8 cellular contexts compared by ENCODE assay signal in the genomic region with DNA sequence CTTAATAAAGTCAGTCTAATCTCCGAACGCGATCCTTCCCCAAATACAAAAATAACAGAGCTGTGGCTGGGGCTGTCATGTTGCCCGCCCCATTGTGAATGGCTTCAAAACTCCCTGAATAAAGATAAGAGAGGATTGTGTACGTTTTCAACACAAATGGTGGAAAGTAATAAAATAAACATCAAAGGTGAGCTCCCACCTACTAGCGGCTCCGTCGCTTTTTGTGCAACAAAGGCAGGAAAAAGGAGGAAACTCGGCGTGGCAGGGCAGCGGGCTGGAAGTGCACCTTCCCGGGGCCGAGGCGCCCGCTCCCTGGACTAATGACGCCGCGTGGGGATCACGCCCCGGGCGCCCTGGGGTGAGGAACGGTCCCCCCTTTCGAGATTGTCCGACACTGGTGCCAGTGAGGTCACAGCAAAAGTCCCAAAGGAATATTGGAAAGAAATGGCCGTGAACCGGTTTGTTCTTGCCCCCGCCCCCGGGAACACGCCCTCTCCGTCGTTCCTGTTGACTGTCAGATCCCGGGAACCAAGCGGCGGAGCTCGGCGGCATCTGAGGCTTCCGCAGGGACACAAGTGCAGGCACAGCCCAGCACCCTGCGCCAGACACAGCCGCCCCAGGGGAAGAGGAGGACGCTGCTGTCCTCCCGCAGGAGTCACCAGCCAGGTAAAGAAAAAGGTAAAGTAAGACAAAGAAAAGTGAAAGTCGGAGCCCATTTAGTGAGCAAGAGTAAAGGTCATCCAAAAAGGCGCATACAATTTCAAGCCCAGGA. TPM values are rescaled to one million over a fixed set of nuclear protein-coding genes. Genes with fewer than 3 reads are reported as not detected.
A peak's percentile ranks its signal among the peaks of the same experiment; 100 is the strongest.
DNase-seq lines count a peak whose midpoint lies in the region; ATAC-seq and TF ChIP-seq lines count a peak whose summit lies in the region.

No MANE protein-coding gene starts in this region.

- no peak overlapping the region for H3K27ac ChIP-seq in CD4-positive, CD25-positive, alpha-beta regulatory T cell (ENCODE audit: insufficient read depth, low read length, poor library complexity, severe bottlenecking)
- no peak overlapping the region for H3K27ac ChIP-seq in neuronal stem cell (replicated peaks; ENCODE audit: low read length)

- no peak for TF ChIP-seq CTCF in epithelial cell of proximal tubule (conservative IDR thresholded peaks at IDR 0.05; ENCODE audit: low read depth, low read length)

- peak overlapping the region in 3 of 4 donors; percentile 50 to 80 (median 67) for H3K4me3 Mint-ChIP-seq in CD4-positive, CD25-positive, alpha-beta regulatory T cell

- peak overlapping the region; percentile 34 for H3K4me2 ChIP-seq in neuronal stem cell (ENCODE audit: insufficient read depth, low read length, poor library complexity, severe bottlenecking)

- no peak overlapping the region for H4K8ac ChIP-seq in neuronal stem cell (ENCODE audit: low read depth, low read length)

- H3K9ac ChIP-seq in neuronal stem cell (ENCODE audit: low read depth, low read length, poor library complexity) = no peak overlapping the region

- H3K23ac ChIP-seq in neuronal stem cell (ENCODE audit: low read depth, low read length, poor library complexity) = no peak overlapping the region

- peaks cover 4 to 26% (median 13%) of the 10 kb centered on the region in 4 donors for H3K4me1 Mint-ChIP-seq in CD4-positive, CD25-positive, alpha-beta regulatory T cell

- peaks cover 1% of the 10 kb centered on the region for H3K79me1 ChIP-seq in neuronal stem cell (ENCODE audit: low read depth, low read length)

- H3K27ac Mint-ChIP-seq in CD4-positive, CD25-positive, alpha-beta regulatory T cell = peak overlapping the region in 1 of 3 donors; percentile 2

- no peak overlapping the region for H4K91ac ChIP-seq in neuronal stem cell (ENCODE audit: low read depth, low read length, poor library complexity)

- no peak for ATAC-seq in CD4-positive, CD25-positive, alpha-beta regulatory T cell (ENCODE audit: low read depth in 2 of 2)
- no peak for ATAC-seq in GM21786 (IDR thresholded peaks at IDR 0.05; ENCODE audit: unreplicated experiment)
- no peak for ATAC-seq in HG03097 (IDR thresholded peaks at IDR 0.05; ENCODE audit: low FRiP score, unreplicated experiment)
- ATAC-seq in HG02884 (IDR thresholded peaks at IDR 0.05; ENCODE audit: unreplicated experiment) = no peak

- H2AFZ ChIP-seq in neuronal stem cell (ENCODE audit: low read length) = peak overlapping the region; percentile 74

- H3K27me3 Mint-ChIP-seq in CD4-positive, CD25-positive, alpha-beta regulatory T cell = peaks cover 76% of the 10 kb centered on the region

- H2BK15ac ChIP-seq in neuronal stem cell (ENCODE audit: low read length) = no peak overlapping the region

- H3K4ac ChIP-seq in neuronal stem cell (ENCODE audit: low read length) = no peak overlapping the region

- H3K36me3 Mint-ChIP-seq in CD4-positive, CD25-positive, alpha-beta regulatory T cell = no peaks in the 10 kb centered on the region

- peaks cover 0 to 8% (median 4%) of the 10 kb centered on the region in 7 donors for H3K9me3 Mint-ChIP-seq in CD4-positive, CD25-positive, alpha-beta regulatory T cell

- H3K14ac ChIP-seq in neuronal stem cell (ENCODE audit: low read length) = no peak overlapping the region

- no peak overlapping the region for H3K18ac ChIP-seq in neuronal stem cell (ENCODE audit: low read length)

- H3K4me1 ChIP-seq in CD4-positive, CD25-positive, alpha-beta regulatory T cell (ENCODE audit: control insufficient read depth, insufficient read depth, low read length, poor library complexity, severe bottlenecking) = peaks cover 21% of the 10 kb centered on the region
- H3K4me1 ChIP-seq in neuronal stem cell (ENCODE audit: control insufficient read depth in 2 of 2, insufficient read depth in 1 of 2, low read depth in 1 of 2, low read length in 2 of 2) = peaks cover 0 to 4% of the 10 kb centered on the region in 2 donors

- peak overlapping the region; percentile 37 for H3K4me3 ChIP-seq in CD4-positive, CD25-positive, alpha-beta regulatory T cell (ENCODE audit: low read depth, low read length)
- H3K4me3 ChIP-seq in epithelial cell of proximal tubule (ENCODE audit: low read depth, low read length) = peak overlapping the region; percentile 70
- no peak overlapping the region for H3K4me3 ChIP-seq in neuronal stem cell (ENCODE audit: low read length in 2 of 2)

- no peaks in the 10 kb centered on the region for H3K36me3 ChIP-seq in CD4-positive, CD25-positive, alpha-beta regulatory T cell (ENCODE audit: control insufficient read depth, insufficient read depth, low read length)
- H3K36me3 ChIP-seq in neuronal stem cell (replicated peaks in 1 of 2; ENCODE audit: control insufficient read depth in 2 of 2, insufficient read depth in 2 of 2, low read length in 2 of 2) = no peaks in the 10 kb centered on the region

- peaks cover 24% of the 10 kb centered on the region for H3K27me3 ChIP-seq in CD4-positive, CD25-positive, alpha-beta regulatory T cell (ENCODE audit: control insufficient read depth, insufficient read depth, low read length)
- peaks cover 32 to 87% (median 73%) of the 10 kb centered on the region in 3 experiments for H3K27me3 ChIP-seq in neuronal stem cell (ENCODE audit: control insufficient read depth in 3 of 3, insufficient read depth in 3 of 3, low read depth in 1 of 3, low read length in 3 of 3)

- no CpG with 5 or more reads among the region's 43 CpGs for WGBS in neuronal stem cell (ENCODE audit: extremely low coverage in 2 of 2, insufficient read length in 2 of 2, insufficient replicate concordance in 1 of 2), 2 donors

- no peaks in the 10 kb centered on the region for H3K9me3 ChIP-seq in CD4-positive, CD25-positive, alpha-beta regulatory T cell (ENCODE audit: control insufficient read depth in 2 of 2, low read length in 2 of 2)
- no peaks in the 10 kb centered on the region for H3K9me3 ChIP-seq in neuronal stem cell (replicated peaks in 1 of 2; ENCODE audit: control insufficient read depth in 2 of 2, insufficient read depth in 1 of 2, low read depth in 1 of 2, low read length in 2 of 2)

- no peak for DNase-seq in CD4-positive, CD25-positive, alpha-beta regulatory T cell
- peak; percentile 66 for DNase-seq in NCI-H748 (lab: John Stamatoyannopoulos, UW; ENCODE audit: unreplicated experiment)
- no peak for DNase-seq in epithelial cell of proximal tubule (ENCODE audit: low read depth)
- DNase-seq in neuronal stem cell (ENCODE audit: low spot score) = no peak
- no peak for DNase-seq in GOT3 (lab: John Stamatoyannopoulos, UW)

- H2AK5ac ChIP-seq in neuronal stem cell (ENCODE audit: low read depth, low read length) = no peak overlapping the region

- H2BK12ac ChIP-seq in neuronal stem cell (ENCODE audit: low read length) = no peak overlapping the region

- H2BK120ac ChIP-seq in neuronal stem cell (ENCODE audit: low read depth, low read length) = no peak overlapping the region

- H2BK5ac ChIP-seq in neuronal stem cell (ENCODE audit: low read length) = no peak overlapping the region

RNA-seq across cellular contexts. Expression of a gene that starts 1.1 kb away (rescaled TPM):
- total RNA-seq in CD4-positive, CD25-positive, alpha-beta regulatory T cell = not detected
- polyA plus RNA-seq in CD4-positive, CD25-positive, alpha-beta regulatory T cell = not detected
- 2.0 and 2.1 TPM in 2 replicates for total RNA-seq in epithelial cell of proximal tubule
- not detected for polyA plus RNA-seq in neuronal stem cell (2013, experiment 1 of 2)
- polyA plus RNA-seq in neuronal stem cell (2013, experiment 2 of 2) = 0.01 TPM

Comparison
In these comparisons a context has a peak if more than half of its experiments do, and no peak if none do; other contexts are left out.
1. H3K4me3 ChIP-seq: peak in CD4-positive, CD25-positive, alpha-beta regulatory T cell (single experiment) and epithelial cell of proximal tubule (single experiment); none in neuronal stem cell (0 of 2).